8 cellular contexts compared by ENCODE assay signal in genomic region chr18:47175283-47175894, GRCh38. TPM values are rescaled to one million over a fixed set of nuclear protein-coding genes. Genes with fewer than 3 reads are reported as not detected.
A peak's percentile ranks its signal among the peaks of the same experiment; 100 is the strongest.
DNase-seq lines count a peak whose midpoint lies in the region; ATAC-seq and TF ChIP-seq lines count a peak whose summit lies in the region.

No MANE protein-coding gene starts in this region.

- H3K4me3 ChIP-seq in right atrium auricular region = peak overlapping the region; percentile 82 to 89
- peak overlapping the region; percentile 74 to 94 (median 87) for H3K4me3 ChIP-seq in subcutaneous abdominal adipose tissue (ENCODE audit: low read depth in 1 of 5, low read length in 5 of 5)

- in situ Hi-C loops in G401 (cut with HindIII; ENCODE audit: low sequenced_read_pairs) = no loop called here

- H3K36me3 ChIP-seq in right atrium auricular region (no peaks in the 10 kb centered on the region), subcutaneous abdominal adipose tissue (ENCODE audit: control insufficient read depth in 5 of 5, insufficient read depth in 5 of 5, low read length in 5 of 5) (no peaks in the 10 kb centered on the region)

- H3K9ac ChIP-seq in subcutaneous abdominal adipose tissue (ENCODE audit: low read length in 5 of 5) = peak overlapping the region; percentile 66 to 96 (median 93)

- H3K9me3 ChIP-seq in right atrium auricular region = no peaks in the 10 kb centered on the region
- no peaks in the 10 kb centered on the region for H3K9me3 ChIP-seq in subcutaneous abdominal adipose tissue (ENCODE audit: control insufficient read depth in 5 of 5, low read length in 5 of 5)

- peak; percentile 2 for DNase-seq in Daoy (ENCODE audit: low read depth)
- no peak for DNase-seq in right atrium auricular region (ENCODE audit: low spot score)
- DNase-seq in G401 (ENCODE audit: low spot score) = no peak
- no peak for DNase-seq in NCI-H1694 (lab: John Stamatoyannopoulos, UW)
- no peak for DNase-seq in NCI-H1930 (lab: John Stamatoyannopoulos, UW)

- peak; percentile 16 for ATAC-seq in HG02623 (IDR thresholded peaks at IDR 0.05; ENCODE audit: unreplicated experiment)

- H3K4me1 ChIP-seq in right atrium auricular region (peaks cover 0 to 25% of the 10 kb centered on the region in 2 donors), subcutaneous abdominal adipose tissue (ENCODE audit: control insufficient read depth in 5 of 5, insufficient read depth in 5 of 5, low read length in 5 of 5) (peaks cover 4 to 28% (median 16%) of the 10 kb centered on the region in 5 donors)

- H3K27me3 ChIP-seq in right atrium auricular region (no peaks in the 10 kb centered on the region), subcutaneous abdominal adipose tissue (ENCODE audit: control insufficient read depth in 5 of 5, insufficient read depth in 4 of 5, low read length in 5 of 5) (peaks cover 0 to 2% (median 0%) of the 10 kb centered on the region in 5 donors)

- no peak for TF ChIP-seq CTCF in VCaP (conservative IDR thresholded peaks at IDR 0.05)
- no peak for TF ChIP-seq CTCF in right atrium auricular region (IDR thresholded peaks at IDR 0.05)

- H3K27ac ChIP-seq in VCaP (peak overlapping the region; percentile 86), right atrium auricular region (peak overlapping the region; percentile 78 to 84), subcutaneous abdominal adipose tissue (ENCODE audit: low read depth, low read length) (peak overlapping the region; percentile 77)

RNA-seq across cellular contexts. Expression of gene IER3IP1, which starts 0.8 kb away (rescaled TPM):
- 28.2 and 38.5 TPM in 2 replicates for total RNA-seq in Daoy (2014; rRNA removed; shearing (Covaris generic))
- 10 to 100 TPM in 1 of 2 donors, 1 to 10 TPM in 1; 9.7 to 15.5 TPM for total RNA-seq in right atrium auricular region
- total RNA-seq in G401 (2014; rRNA removed; shearing (Covaris generic)) = 29.2 and 34.2 TPM in 2 replicates

RNA-seq across cellular contexts. Expression of gene HDHD2, which starts 25.1 kb away (rescaled TPM):
- 12.1 and 22.9 TPM in 2 replicates for total RNA-seq in Daoy (2014; rRNA removed; shearing (Covaris generic))
- 10 to 100 TPM; 15.7 to 36.0 TPM for total RNA-seq in right atrium auricular region
- 6.6 and 15.8 TPM in 2 replicates for total RNA-seq in G401 (2014; rRNA removed; shearing (Covaris generic))
